In the genomic region with DNA sequence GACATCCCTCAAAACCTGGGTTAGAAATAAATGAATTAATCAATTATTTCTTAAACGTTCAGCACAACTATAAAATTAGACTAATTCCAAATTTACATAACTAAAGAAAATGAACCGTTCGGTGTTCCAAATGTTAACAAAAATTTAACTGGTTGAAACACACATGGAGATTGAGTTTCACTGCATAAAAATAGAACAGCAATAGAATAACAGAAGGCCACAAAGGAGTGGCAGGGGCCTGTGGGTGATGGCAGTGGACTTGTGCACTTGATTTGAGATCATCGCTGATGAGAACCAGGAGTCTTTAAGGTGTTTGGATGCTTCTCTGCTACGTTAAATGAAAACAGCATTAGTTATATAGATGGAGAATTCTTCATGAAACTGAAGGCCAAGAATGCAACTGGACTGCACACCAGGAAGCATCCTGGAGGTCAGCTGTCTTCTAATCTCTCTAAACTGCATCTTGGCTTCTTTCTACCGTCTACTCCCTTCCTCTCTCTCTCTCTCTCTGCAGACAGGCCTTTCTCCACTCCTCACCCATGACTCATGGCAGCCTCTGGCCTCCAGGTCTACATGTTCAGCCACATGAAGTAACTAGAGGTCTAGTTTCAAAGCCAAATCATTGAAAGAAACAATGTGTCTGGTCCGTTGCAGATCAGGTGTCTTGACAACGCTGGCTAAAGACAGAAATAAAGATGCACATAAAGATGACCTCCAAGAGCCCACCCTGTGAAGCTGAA, we compare ENCODE assay signal across 16 cellular contexts.
DNase-seq lines count a peak whose midpoint lies in the region; ATAC-seq and TF ChIP-seq lines count a peak whose summit lies in the region.
"Had no signal": no experiment of that assay in that cellular context is flagged by ENCODE, and none has a peak within 500 bp of the region (broad histone marks: within the 10 kb centered on the region; RNA-seq: fewer than 3 reads in every experiment).

No MANE protein-coding gene starts in this region.

- peaks cover 2 to 3% of the 10 kb centered on the region in 2 donors for H3K9me3 Mint-ChIP-seq in natural killer cell
- H3K9me3 Mint-ChIP-seq: activated T-cell treated with anti-CD3 and anti-CD28 coated beads, Interleukin-2, amount 50 U/mL, for 72 hours had no signal

- H3K4me3 ChIP-seq in astrocyte of the spinal cord (ENCODE audit: low read depth, low read length) (no peak overlapping the region), H7 (ENCODE audit: insufficient read depth, low read depth, low read length) (no peak overlapping the region)
- H3K4me3 ChIP-seq: right atrium auricular region had no signal

- H3K27ac Mint-ChIP-seq in natural killer cell: no peak overlapping the region
- H3K27ac Mint-ChIP-seq: activated T-cell treated with anti-CD3 and anti-CD28 coated beads, Interleukin-2, amount 50 U/mL, for 72 hours had no signal

- H3K27me3 ChIP-seq in H7 (ENCODE audit: control insufficient read depth, insufficient read depth, low read length): no peaks in the 10 kb centered on the region
- H3K27me3 ChIP-seq: right atrium auricular region had no signal

- no peak for ATAC-seq in natural killer cell
- ATAC-seq: activated T-cell treated with anti-CD3 and anti-CD28 coated beads, Interleukin-2, amount 50 U/mL, for 72 hours had no signal

- no peaks in the 10 kb centered on the region for H3K36me3 Mint-ChIP-seq in natural killer cell

- H3K27me3 Mint-ChIP-seq in natural killer cell (ENCODE audit: low read depth in 2 of 2): peaks cover 0 to 3% of the 10 kb centered on the region in 2 donors

- H3K4me1 Mint-ChIP-seq in natural killer cell: peaks cover 0 to 3% of the 10 kb centered on the region in 2 donors

- H3K36me3 ChIP-seq in H7 (replicated peaks; ENCODE audit: control insufficient read depth, insufficient read depth, low read length): no peaks in the 10 kb centered on the region
- H3K36me3 ChIP-seq: right atrium auricular region had no signal

- H3K4me3 Mint-ChIP-seq in natural killer cell: no peak overlapping the region
- H3K4me3 Mint-ChIP-seq: activated T-cell treated with anti-CD3 and anti-CD28 coated beads, Interleukin-2, amount 50 U/mL, for 72 hours; neural crest cell had no signal

- intact Hi-C loops in natural killer cell (cut with micrococcal nuclease): no loop called here

- no peak for TF ChIP-seq CTCF in astrocyte of the spinal cord (IDR thresholded peaks at IDR 0.05; ENCODE audit: low read depth, low read length)
- TF ChIP-seq CTCF in natural killer cell (IDR thresholded peaks at IDR 0.05): no peak

- DNase-seq in AG20443 (ENCODE audit: low spot score) (peak; percentile 66), LHCN-M2 (ENCODE audit: low read depth) (peak; percentile 61), astrocyte of the spinal cord (ENCODE audit: low read depth, low spot score) (peak; percentile 68), iris pigment epithelial cell (ENCODE audit: low read depth) (peak; percentile 95), amniotic stem cell (lab: John Stamatoyannopoulos, UW) (no peak), NOMO-1 (lab: John Stamatoyannopoulos, UW; ENCODE audit: unreplicated experiment in 2 of 2) (no peak), H7 (no peak), natural killer cell (no peak)
- DNase-seq: activated CD4-positive, alpha-beta T cell treated with anti-CD3 and anti-CD28 coated beads, Interleukin-2, amount 50 U/mL, for 48 hours; activated T-cell treated with anti-CD3 and anti-CD28 coated beads, Interleukin-2, amount 50 U/mL, for 72 hours; cerebellar nuclear complex; GDM1; NCI-H2029 treated with DMSO at 0.1 percent for 48 hours; NCI-H526 had no signal

- in situ Hi-C loops in astrocyte of the spinal cord (cut with HindIII; ENCODE audit: low sequenced_read_pairs): no loop called here

Comparison
In these comparisons a context has a peak if more than half of its experiments do, and no peak if none do; other contexts are left out.
1. DNase-seq: peak in AG20443 (single experiment), LHCN-M2 (single experiment), astrocyte of the spinal cord (single experiment) and iris pigment epithelial cell (single experiment); none in amniotic stem cell (single experiment), NOMO-1 (0 of 2), H7 (single experiment) and natural killer cell (single experiment).